Comparison of ENCODE assay signal across 19 cellular contexts in the genomic region with DNA sequence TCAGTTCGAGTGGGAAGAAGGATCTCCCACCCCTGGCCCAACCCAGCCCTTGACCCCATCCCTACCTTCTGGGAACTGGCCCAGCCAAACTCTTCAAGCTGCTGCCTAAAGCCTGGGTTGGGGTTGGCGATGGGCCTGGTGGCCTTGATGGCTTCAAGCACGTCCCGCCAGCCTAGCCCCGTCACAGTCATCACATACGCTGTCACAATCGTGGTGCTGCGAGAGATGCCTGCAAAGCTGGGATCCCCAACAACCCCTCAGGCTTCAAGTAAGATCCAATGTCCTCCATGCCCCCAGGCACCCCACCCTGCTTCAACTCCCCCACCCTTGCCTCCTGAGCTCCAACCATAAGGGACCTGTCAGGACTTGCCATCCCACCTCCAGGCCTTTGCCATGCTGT. TPM values are rescaled to one million over a fixed set of nuclear protein-coding genes. Genes with fewer than 3 reads are reported as not detected.
DNase-seq lines count a peak whose midpoint lies in the region; ATAC-seq lines count a peak whose summit lies in the region.
"Had no signal": no experiment of that assay in that cellular context is flagged by ENCODE, and none has a peak within 500 bp of the region (broad histone marks: within the 10 kb centered on the region; RNA-seq: fewer than 3 reads in every experiment).

No MANE protein-coding gene starts in this region.

- no peak overlapping the region for H3K4ac ChIP-seq in neuronal stem cell (ENCODE audit: low read length)

- H3K4me3 ChIP-seq in iPS-15b (ENCODE audit: low read depth, low read length) (peak overlapping the region; percentile 86), neuronal stem cell (ENCODE audit: low read length in 2 of 2) (no peak overlapping the region)
- H3K4me3 ChIP-seq: uterus had no signal

- H3K9ac ChIP-seq in iPS-15b (ENCODE audit: low read depth, low read length): no peak overlapping the region
- H3K9ac ChIP-seq in neuronal stem cell (ENCODE audit: low read depth, low read length, poor library complexity): no peak overlapping the region

- no peaks in the 10 kb centered on the region for H3K36me3 Mint-ChIP-seq in activated T-cell treated with anti-CD3 and anti-CD28 coated beads, Interleukin-2, amount 50 U/mL, for 72 hours (ENCODE audit: insufficient read depth in 2 of 2)
- no peaks in the 10 kb centered on the region for H3K36me3 Mint-ChIP-seq in T-helper 17 cell (ENCODE audit: low read depth)
- H3K36me3 Mint-ChIP-seq in stimulated activated naive B cell treated with anti-CD40 and anti-IgM and Interleukin-4, amounts not matched to agents 10 μg/mL and 1 μg/mL and 100 μg/mL, for 72 hours: no peaks in the 10 kb centered on the region
- H3K36me3 Mint-ChIP-seq: activated CD8-positive, alpha-beta memory T cell treated with anti-CD3 and anti-CD28 coated beads, Interleukin-2, amount 10 ng/mL, durations not matched to agents 7 days and 5 days had no signal

- H2AK5ac ChIP-seq in neuronal stem cell (ENCODE audit: low read depth, low read length): peak overlapping the region; percentile 73

- H4K8ac ChIP-seq in neuronal stem cell (ENCODE audit: low read depth, low read length): no peak overlapping the region

- H2BK120ac ChIP-seq in neuronal stem cell (ENCODE audit: low read depth, low read length): peak overlapping the region; percentile 7

- H3K14ac ChIP-seq in neuronal stem cell (ENCODE audit: low read length): no peak overlapping the region

- peak; percentile 13 for DNase-seq in activated T-cell treated with anti-CD3 and anti-CD28 coated beads, Interleukin-2, amount 50 U/mL, for 1 hour
- no peak for DNase-seq in activated T-cell treated with anti-CD3 and anti-CD28 coated beads, Interleukin-2, amount 50 U/mL, for 72 hours
- DNase-seq in T-helper 17 cell (no peak), neuronal stem cell (ENCODE audit: low spot score) (no peak), H4 (ENCODE audit: low spot score) (no peak)
- DNase-seq in stimulated activated naive B cell treated with anti-CD40 and anti-IgM and Interleukin-4, amounts not matched to agents 10 μg/mL and 1 μg/mL and 100 μg/mL, for 72 hours: no peak
- DNase-seq: activated CD4-positive, alpha-beta T cell treated with anti-CD3 and anti-CD28 coated beads for 4 hours; activated CD8-positive, alpha-beta memory T cell treated with anti-CD3 and anti-CD28 coated beads, Interleukin-2, amount 10 ng/mL, durations not matched to agents 7 days and 5 days; C1 segment of cervical spinal cord; GDM1; MV-4-11; stimulated activated CD4-positive, alpha-beta T cell treated with anti-CD3 and anti-CD28 coated beads, Interleukin-4, amount 100 ng/mL, for 24 hours; substantia nigra; uterus had no signal

- peak overlapping the region; percentile 15 for H3K18ac ChIP-seq in neuronal stem cell (ENCODE audit: low read length)

- no peak for ATAC-seq in activated T-cell treated with anti-CD3 and anti-CD28 coated beads, Interleukin-2, amount 50 U/mL, for 72 hours (replicated peaks in 1 of 2)
- ATAC-seq in T-helper 17 cell (no peak), HG03378 (IDR thresholded peaks at IDR 0.05; ENCODE audit: unreplicated experiment) (no peak)
- no peak for ATAC-seq in stimulated activated naive B cell treated with anti-CD40 and anti-IgM and Interleukin-4, amounts not matched to agents 10 μg/mL and 1 μg/mL and 100 μg/mL, for 72 hours (replicated peaks)
- ATAC-seq: activated CD8-positive, alpha-beta memory T cell treated with anti-CD3 and anti-CD28 coated beads, Interleukin-2, amount 10 ng/mL, durations not matched to agents 7 days and 5 days had no signal

- H3K23ac ChIP-seq in neuronal stem cell (ENCODE audit: low read depth, low read length, poor library complexity): no peak overlapping the region

- no peak overlapping the region for H3K4me3 Mint-ChIP-seq in activated T-cell treated with anti-CD3 and anti-CD28 coated beads, Interleukin-2, amount 50 U/mL, for 72 hours
- peak overlapping the region; percentile 31 for H3K4me3 Mint-ChIP-seq in T-helper 17 cell
- H3K4me3 Mint-ChIP-seq in stimulated activated naive B cell treated with anti-CD40 and anti-IgM and Interleukin-4, amounts not matched to agents 10 μg/mL and 1 μg/mL and 100 μg/mL, for 72 hours: no peak overlapping the region

- peaks cover 5% of the 10 kb centered on the region for H3K4me1 Mint-ChIP-seq in activated T-cell treated with anti-CD3 and anti-CD28 coated beads, Interleukin-2, amount 50 U/mL, for 72 hours (ENCODE audit: low read depth)
- H3K4me1 Mint-ChIP-seq in T-helper 17 cell: peaks cover 13% of the 10 kb centered on the region
- H3K4me1 Mint-ChIP-seq in stimulated activated naive B cell treated with anti-CD40 and anti-IgM and Interleukin-4, amounts not matched to agents 10 μg/mL and 1 μg/mL and 100 μg/mL, for 72 hours: peaks cover 26 to 28% of the 10 kb centered on the region in 2 donors

- H3K79me1 ChIP-seq in neuronal stem cell (ENCODE audit: low read depth, low read length): no peaks in the 10 kb centered on the region

- peak overlapping the region; percentile 50 for H2BK15ac ChIP-seq in neuronal stem cell (ENCODE audit: low read length)

- H3K27ac Mint-ChIP-seq in activated T-cell treated with anti-CD3 and anti-CD28 coated beads, Interleukin-2, amount 50 U/mL, for 72 hours: no peak overlapping the region
- H3K27ac Mint-ChIP-seq in T-helper 17 cell: no peak overlapping the region
- no peak overlapping the region for H3K27ac Mint-ChIP-seq in stimulated activated naive B cell treated with anti-CD40 and anti-IgM and Interleukin-4, amounts not matched to agents 10 μg/mL and 1 μg/mL and 100 μg/mL, for 72 hours
- H3K27ac Mint-ChIP-seq: activated CD8-positive, alpha-beta memory T cell treated with anti-CD3 and anti-CD28 coated beads, Interleukin-2, amount 10 ng/mL, durations not matched to agents 7 days and 5 days had no signal

- H3K4me1 ChIP-seq in iPS-15b (ENCODE audit: control insufficient read depth, insufficient read depth, low read length): peaks cover 5% of the 10 kb centered on the region
- H3K4me1 ChIP-seq in neuronal stem cell (ENCODE audit: control insufficient read depth in 2 of 2, insufficient read depth in 1 of 2, low read depth in 1 of 2, low read length in 2 of 2): peaks cover 11 to 19% of the 10 kb centered on the region in 2 donors

- H3K27me3 ChIP-seq in iPS-15b (ENCODE audit: control insufficient read depth, insufficient read depth, low read length): peaks cover 9% of the 10 kb centered on the region
- H3K27me3 ChIP-seq in neuronal stem cell (ENCODE audit: control insufficient read depth in 3 of 3, insufficient read depth in 3 of 3, low read depth in 1 of 3, low read length in 3 of 3): peaks cover 0 to 4% (median 4%) of the 10 kb centered on the region in 3 experiments
- H3K27me3 ChIP-seq: uterus had no signal

- no peak overlapping the region for H2BK5ac ChIP-seq in neuronal stem cell (ENCODE audit: low read length)

- H3K9me3 ChIP-seq in T-helper 17 cell (ENCODE audit: control insufficient read depth, low read length, poor library complexity, severe bottlenecking): no peaks in the 10 kb centered on the region
- H3K9me3 ChIP-seq in iPS-15b (ENCODE audit: control insufficient read depth, insufficient read depth, low read length): no peaks in the 10 kb centered on the region
- H3K9me3 ChIP-seq in neuronal stem cell (replicated peaks in 1 of 2; ENCODE audit: control insufficient read depth in 2 of 2, insufficient read depth in 1 of 2, low read depth in 1 of 2, low read length in 2 of 2): no peaks in the 10 kb centered on the region
- H3K9me3 ChIP-seq: uterus had no signal

- H3K27ac ChIP-seq in neuronal stem cell (replicated peaks; ENCODE audit: low read length): no peak overlapping the region
- H3K27ac ChIP-seq: HL-60, RWPE1, uterus had no signal

- H3K27me3 Mint-ChIP-seq in activated T-cell treated with anti-CD3 and anti-CD28 coated beads, Interleukin-2, amount 50 U/mL, for 72 hours (ENCODE audit: low read depth): peaks cover 30% of the 10 kb centered on the region
- H3K27me3 Mint-ChIP-seq in T-helper 17 cell: peaks cover 26% of the 10 kb centered on the region
- H3K27me3 Mint-ChIP-seq in stimulated activated naive B cell treated with anti-CD40 and anti-IgM and Interleukin-4, amounts not matched to agents 10 μg/mL and 1 μg/mL and 100 μg/mL, for 72 hours: peaks cover 6 to 11% of the 10 kb centered on the region in 2 donors

- H3K9me3 Mint-ChIP-seq in activated T-cell treated with anti-CD3 and anti-CD28 coated beads, Interleukin-2, amount 50 U/mL, for 72 hours: no peaks in the 10 kb centered on the region
- no peaks in the 10 kb centered on the region for H3K9me3 Mint-ChIP-seq in stimulated activated naive B cell treated with anti-CD40 and anti-IgM and Interleukin-4, amounts not matched to agents 10 μg/mL and 1 μg/mL and 100 μg/mL, for 72 hours

- H2AFZ ChIP-seq in neuronal stem cell (ENCODE audit: low read length): no peak overlapping the region

- peak overlapping the region; percentile 19 for H4K91ac ChIP-seq in neuronal stem cell (ENCODE audit: low read depth, low read length, poor library complexity)

- no CpG with 5 or more reads among the region's 8 CpGs for WGBS in neuronal stem cell (ENCODE audit: extremely low coverage in 2 of 2, insufficient read length in 2 of 2, insufficient replicate concordance in 1 of 2), 2 donors

- H3K36me3 ChIP-seq in iPS-15b (ENCODE audit: control insufficient read depth, insufficient read depth, low read length): no peaks in the 10 kb centered on the region
- H3K36me3 ChIP-seq in neuronal stem cell (replicated peaks in 1 of 2; ENCODE audit: control insufficient read depth in 2 of 2, insufficient read depth in 2 of 2, low read length in 2 of 2): peaks cover 0 to 40% of the 10 kb centered on the region in 2 donors
- H3K36me3 ChIP-seq: uterus had no signal

- peak overlapping the region; percentile 52 for H2BK12ac ChIP-seq in neuronal stem cell (ENCODE audit: low read length)

- no peak overlapping the region for H3K4me2 ChIP-seq in neuronal stem cell (ENCODE audit: insufficient read depth, low read length, poor library complexity, severe bottlenecking)

RNA-seq across cellular contexts. Expression of a gene that starts 7.8 kb away (rescaled TPM):
- total RNA-seq in activated T-cell treated with anti-CD3 and anti-CD28 coated beads, Interleukin-2, amount 50 U/mL, for 72 hours: not detected
- not detected for total RNA-seq in T-helper 17 cell
- 2.1 TPM for polyA plus RNA-seq in neuronal stem cell (2013, experiment 1 of 2)
- 2.1 TPM for polyA plus RNA-seq in neuronal stem cell (2013, experiment 2 of 2)
- total RNA-seq in H4 (2014; rRNA removed; shearing (Covaris generic)): 7.5 and 9.2 TPM in 2 replicates
- total RNA-seq: activated CD8-positive, alpha-beta memory T cell treated with anti-CD3 and anti-CD28 coated beads, Interleukin-2, amount 10 ng/mL, durations not matched to agents 7 days and 5 days had no signal

RNA-seq across cellular contexts. Expression of a gene that starts 7.9 kb away (rescaled TPM):
- total RNA-seq in activated T-cell treated with anti-CD3 and anti-CD28 coated beads, Interleukin-2, amount 50 U/mL, for 72 hours: not detected
- total RNA-seq in T-helper 17 cell: not detected
- 0.38 TPM for polyA plus RNA-seq in neuronal stem cell (2013, experiment 1 of 2)
- 0.48 TPM for polyA plus RNA-seq in neuronal stem cell (2013, experiment 2 of 2)
- total RNA-seq in H4 (2014; rRNA removed; shearing (Covaris generic)): 0.27 TPM in 1 of 2 replicates, not detected in the other
- total RNA-seq: activated CD8-positive, alpha-beta memory T cell treated with anti-CD3 and anti-CD28 coated beads, Interleukin-2, amount 10 ng/mL, durations not matched to agents 7 days and 5 days; myocyte had no signal

RNA-seq across cellular contexts. Expression of a gene that starts 17.1 kb away (rescaled TPM):
- not detected for total RNA-seq in activated T-cell treated with anti-CD3 and anti-CD28 coated beads, Interleukin-2, amount 50 U/mL, for 72 hours
- total RNA-seq in T-helper 17 cell: not detected
- polyA plus RNA-seq in neuronal stem cell (2013, experiment 1 of 2): 1.1 TPM
- polyA plus RNA-seq in neuronal stem cell (2013, experiment 2 of 2): 0.84 TPM
- total RNA-seq in H4 (2014; rRNA removed; shearing (Covaris generic)): 0.08 TPM in 1 of 2 replicates, not detected in the other
- total RNA-seq: activated CD8-positive, alpha-beta memory T cell treated with anti-CD3 and anti-CD28 coated beads, Interleukin-2, amount 10 ng/mL, durations not matched to agents 7 days and 5 days had no signal

RNA-seq across cellular contexts. Expression of a gene that starts 43.4 kb away (rescaled TPM):
- total RNA-seq in activated T-cell treated with anti-CD3 and anti-CD28 coated beads, Interleukin-2, amount 50 U/mL, for 72 hours: under 1 TPM; 0.49 to 0.53 TPM
- total RNA-seq in T-helper 17 cell: not detected
- polyA plus RNA-seq in neuronal stem cell (2013, experiment 1 of 2): 0.54 TPM
- polyA plus RNA-seq in neuronal stem cell (2013, experiment 2 of 2): 0.48 TPM
- total RNA-seq in H4 (2014; rRNA removed; shearing (Covaris generic)): 0.14 TPM in 1 of 2 replicates, not detected in the other
